Comparison of ENCODE assay signal across 8 cellular contexts in the genomic region with DNA sequence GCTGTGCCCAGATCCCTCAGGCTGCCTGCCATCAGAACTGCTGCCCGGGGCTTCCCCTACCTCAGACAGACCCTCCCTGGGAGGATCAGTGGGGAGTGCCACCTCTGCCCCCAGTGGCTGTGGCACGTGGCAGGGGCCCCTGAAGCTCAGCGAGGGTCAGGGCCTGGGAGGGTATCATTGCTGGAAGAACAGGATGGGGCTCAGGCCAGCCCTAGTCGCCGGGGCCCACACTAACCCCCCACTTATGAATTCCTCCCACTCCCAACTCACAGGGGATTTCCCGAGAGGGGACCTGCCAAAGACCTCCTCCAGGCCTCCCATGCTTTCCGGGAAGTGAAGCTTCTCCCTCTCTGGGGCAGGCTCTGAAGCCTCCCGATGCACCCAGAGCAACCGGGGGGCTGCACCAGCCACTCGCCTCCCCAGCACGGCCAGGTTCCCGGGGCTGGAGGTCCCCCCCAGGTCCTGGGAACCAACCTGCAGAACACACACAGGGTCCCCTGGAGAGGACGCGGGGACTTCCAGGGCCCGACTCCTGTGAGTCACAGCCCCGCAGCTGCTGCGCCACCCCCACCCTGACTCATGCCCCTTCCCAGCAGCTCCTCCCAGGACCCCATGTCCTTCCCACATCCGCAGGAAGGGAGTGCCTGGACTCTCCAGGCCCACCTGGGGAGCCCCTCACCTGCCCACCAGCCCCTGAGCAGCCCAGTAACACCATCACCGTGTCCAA. TPM values are rescaled to one million over a fixed set of nuclear protein-coding genes. Genes with fewer than 3 reads are reported as not detected.
DNase-seq lines count a peak whose midpoint lies in the region; ATAC-seq, FAIRE-seq and TF ChIP-seq lines count a peak whose summit lies in the region.

No MANE protein-coding gene starts in this region.

- H3K27ac ChIP-seq in endothelial cell of umbilical vein (ENCODE audit: insufficient read depth, low read depth, low read length) (peak overlapping the region; percentile 91), psoas muscle (peak overlapping the region; percentile 71)

- no peaks in the 10 kb centered on the region for H3K27me3 Mint-ChIP-seq in naive thymus-derived CD8-positive, alpha-beta T cell

- H3K9me3 ChIP-seq in endothelial cell of umbilical vein (replicated peaks; ENCODE audit: control insufficient read depth, insufficient read depth, low read length) (no peaks in the 10 kb centered on the region), psoas muscle (no peaks in the 10 kb centered on the region)

- no peaks in the 10 kb centered on the region for H3K79me2 ChIP-seq in endothelial cell of umbilical vein (ENCODE audit: control insufficient read depth, insufficient read depth, low read length)

- H3K4me3 Mint-ChIP-seq in naive thymus-derived CD8-positive, alpha-beta T cell = no peak overlapping the region

- 25 to 34% (median 25%) methylated on average over 16 to 19 of the region's 19 CpGs for WGBS in psoas muscle, 3 donors

- H3K9ac ChIP-seq in endothelial cell of umbilical vein (replicated peaks; ENCODE audit: extremely low read depth, insufficient read depth, low read length) = peak overlapping the region; percentile 20

- no peaks in the 10 kb centered on the region for H3K9me1 ChIP-seq in endothelial cell of umbilical vein (replicated peaks; ENCODE audit: control insufficient read depth, extremely low read depth, insufficient read depth, low read length)

- H3K27me3 ChIP-seq in endothelial cell of umbilical vein (ENCODE audit: control insufficient read depth in 2 of 2, insufficient read depth in 2 of 2, low read length in 2 of 2) = no peaks in the 10 kb centered on the region
- no peaks in the 10 kb centered on the region for H3K27me3 ChIP-seq in psoas muscle (ENCODE audit: insufficient read depth in 3 of 3, low read length in 2 of 3)

- in situ Hi-C loops in GM13976 (cut with MboI; ENCODE audit: low sequenced_read_pairs, unreplicated experiment) = no loop called here

- H3K4me1 Mint-ChIP-seq in naive thymus-derived CD8-positive, alpha-beta T cell = peaks cover 9 to 24% (median 16%) of the 10 kb centered on the region in 4 donors

- H3K36me3 Mint-ChIP-seq in naive thymus-derived CD8-positive, alpha-beta T cell = peaks cover 0 to 3% (median 0%) of the 10 kb centered on the region in 3 donors

- H3K27ac Mint-ChIP-seq in naive thymus-derived CD8-positive, alpha-beta T cell = peak overlapping the region in 1 of 10 donors; percentile 28

- TF ChIP-seq CTCF in GM13976 (IDR thresholded peaks at IDR 0.05; ENCODE audit: borderline replicate concordance, control extremely low read depth, extremely low read depth, insufficient read depth, missing control alignments) = no peak
- no peak for TF ChIP-seq CTCF in endothelial cell of umbilical vein (IDR thresholded peaks at IDR 0.05; ENCODE audit: extremely low read depth in 1 of 2, insufficient read depth in 1 of 2, low read depth in 1 of 2, low read length in 2 of 2)
- TF ChIP-seq CTCF in psoas muscle (IDR thresholded peaks at IDR 0.05) = no peak

- peak; percentile 24 for TF ChIP-seq POLR2A in endothelial cell of umbilical vein (IDR thresholded peaks at IDR 0.05; ENCODE audit: low read depth, low read length)

- BruUV-seq in endothelial cell of umbilical vein (replicated peaks; lab: Mats Ljungman, UMichigan) = no TSS peak

- H3K4me3 ChIP-seq in endothelial cell of umbilical vein (replicated peaks in 1 of 3; ENCODE audit: insufficient read depth in 1 of 3, low read depth in 1 of 3, low read length in 3 of 3) = no peak overlapping the region
- peak overlapping the region; percentile 9 for H3K4me3 ChIP-seq in psoas muscle

- CTCF ChIA-PET in endothelial cell of umbilical vein (lab: Charles Lee) = interaction anchor here (0.8 to 3.0 kb wide), 10 partner anchors 8 to 275 kb away, joined by 3 to 19 read pairs (median 4); partner anchors contain the start of genes ARFRP1, RTEL1, TPD52L2 and ZGPAT

- peak; percentile 91 for FAIRE-seq in endothelial cell of umbilical vein (lab: Jason Lieb, UNC)

- DNase-seq in GM13976 (ENCODE audit: low spot score) = peak; percentile 82
- peak; percentile 79 to 85 for DNase-seq in SW 1271 (lab: John Stamatoyannopoulos, UW)
- DNase-seq in endothelial cell of umbilical vein (ENCODE audit: low read depth, low spot score) = peak; percentile 90
- peak; percentile 83 to 85 for DNase-seq in psoas muscle
- DNase-seq in middle frontal gyrus (ENCODE audit: extremely low spot score, low spot score) = no peak
- DNase-seq in naive thymus-derived CD8-positive, alpha-beta T cell = no peak
- no peak for DNase-seq in AML-193 (lab: John Stamatoyannopoulos, UW)

- H3K36me3 ChIP-seq in endothelial cell of umbilical vein (ENCODE audit: control insufficient read depth in 2 of 2, extremely low read depth in 1 of 2, insufficient read depth in 2 of 2, low read length in 2 of 2) (no peaks in the 10 kb centered on the region), psoas muscle (ENCODE audit: insufficient read depth in 1 of 2, low read depth in 1 of 2) (peaks cover 7 to 30% of the 10 kb centered on the region in 2 donors)

- intact Hi-C loops in endothelial cell of umbilical vein (cut with micrococcal nuclease) = loop anchor here (1.0 to 5.0 kb wide), 3 partner anchors 12 to 40 kb away; partner anchors contain the start of genes LIME1, RTEL1 and SLC2A4RG
- intact Hi-C loops in psoas muscle (cut with DNase I) = no loop called here

- peak overlapping the region; percentile 23 for H3K4me2 ChIP-seq in endothelial cell of umbilical vein (ENCODE audit: insufficient read depth, low read length)

- no peaks in the 10 kb centered on the region for H3K9me3 Mint-ChIP-seq in naive thymus-derived CD8-positive, alpha-beta T cell

- no peaks in the 10 kb centered on the region for H4K20me1 ChIP-seq in endothelial cell of umbilical vein (replicated peaks; ENCODE audit: control insufficient read depth, extremely low read depth, insufficient read depth, low read length)

- ATAC-seq in psoas muscle (peak; percentile 47 to 65 (median 58)), GM18498 (IDR thresholded peaks at IDR 0.05; ENCODE audit: unreplicated experiment) (no peak)
- no peak for ATAC-seq in naive thymus-derived CD8-positive, alpha-beta T cell

- H3K4me1 ChIP-seq in endothelial cell of umbilical vein (ENCODE audit: control insufficient read depth, extremely low read depth, insufficient read depth, low read length) (peaks cover 35% of the 10 kb centered on the region), psoas muscle (peaks cover 36% of the 10 kb centered on the region)

- dilution Hi-C loops in endothelial cell of umbilical vein (cut with MboI; ENCODE audit: extremely low pct_ligation_motif_present, low sequenced_read_pairs) = no loop called here

- H2AFZ ChIP-seq in endothelial cell of umbilical vein (ENCODE audit: low read depth, low read length) = no peak overlapping the region

- POLR2A ChIA-PET in endothelial cell of umbilical vein (lab: Charles Lee) = interaction anchor here (1.0 to 1.5 kb wide), 2 partner anchors 9 to 33 kb away, joined by 3 to 8 read pairs; partner anchors contain the start of genes ARFRP1 and ZGPAT
- POLR2A ChIA-PET in naive thymus-derived CD8-positive, alpha-beta T cell (lab: Charles Lee) = interaction anchor here (1.0 to 4.4 kb wide), 6 partner anchors 8 to 174 kb away, joined by 3 to 28 read pairs (median 4); partner anchors contain the start of genes ARFRP1, LIME1, SLC2A4RG and ZGPAT

RNA-seq across cellular contexts. Expression of gene TNFRSF6B, which starts 2.5 kb away (rescaled TPM):
- 0.69 TPM in 1 of 2 replicates, not detected in the other for total RNA-seq in endothelial cell of umbilical vein
- 11.3 and 20.6 TPM in 2 replicates for polyA plus RNA-seq in endothelial cell of umbilical vein
- 3.6 and 9.3 TPM in 2 replicates for polyA plus RNA-seq in endothelial cell of umbilical vein (2011; cell fraction: cytosol; rRNA removed)
- not detected in 2 replicates for polyA plus RNA-seq in endothelial cell of umbilical vein (2011; cell fraction: nucleus; rRNA removed)
- 2.4 and 7.0 TPM in 2 replicates for polyA plus RNA-seq in endothelial cell of umbilical vein (2012)
- polyA minus RNA-seq in endothelial cell of umbilical vein = 0.34 and 2.6 TPM in 2 replicates
- polyA minus RNA-seq in endothelial cell of umbilical vein (2011; cell fraction: cytosol; rRNA and poly(A)+ RNA removed) = not detected
- polyA minus RNA-seq in endothelial cell of umbilical vein (2011; cell fraction: nucleus; rRNA and poly(A)+ RNA removed) = not detected in 2 replicates
- total RNA-seq in psoas muscle = 1 to 10 TPM in 3 of 4 donors, not detected in 1; 1.3 to 2.2 (median 1.6) TPM
- 10 to 100 TPM in 1 of 3 donors, 1 to 10 TPM in 1, under 1 TPM in 1; 0.56 to 16.1 (median 6.1) TPM for polyA plus RNA-seq in psoas muscle
- 1 to 10 TPM in 1 of 2 experiments, under 1 TPM in 1; 0.96 to 1.1 TPM for total RNA-seq in naive thymus-derived CD8-positive, alpha-beta T cell
- under 1 TPM in 2 of 3 donors, not detected in 1; 0.22 to 0.84 TPM for polyA plus RNA-seq in naive thymus-derived CD8-positive, alpha-beta T cell

RNA-seq across cellular contexts. Expression of gene ARFRP1, which starts 8.9 kb away (rescaled TPM):
- total RNA-seq in endothelial cell of umbilical vein (51.6 and 56.3 TPM in 2 replicates), psoas muscle (10 to 100 TPM; 22.9 to 38.9 (median 32.6) TPM)
- polyA plus RNA-seq in endothelial cell of umbilical vein (37.0 and 48.7 TPM in 2 replicates), psoas muscle (10 to 100 TPM; 31.7 to 74.0 (median 32.4) TPM)
- 41.4 and 44.3 TPM in 2 replicates for polyA plus RNA-seq in endothelial cell of umbilical vein (2011; cell fraction: cytosol; rRNA removed)
- 67.4 and 69.3 TPM in 2 replicates for polyA plus RNA-seq in endothelial cell of umbilical vein (2011; cell fraction: nucleus; rRNA removed)
- polyA plus RNA-seq in endothelial cell of umbilical vein (2012) = 27.5 and 41.6 TPM in 2 replicates
- 19.9 and 33.6 TPM in 2 replicates for polyA minus RNA-seq in endothelial cell of umbilical vein
- polyA minus RNA-seq in endothelial cell of umbilical vein (2011; cell fraction: cytosol; rRNA and poly(A)+ RNA removed) = 14.3 TPM
- polyA minus RNA-seq in endothelial cell of umbilical vein (2011; cell fraction: nucleus; rRNA and poly(A)+ RNA removed) = 25.8 and 29.8 TPM in 2 replicates
- total RNA-seq in naive thymus-derived CD8-positive, alpha-beta T cell = 100 to 1,000 TPM; 106 to 108 TPM
- 10 to 100 TPM; 60.1 to 92.1 (median 80.9) TPM for polyA plus RNA-seq in naive thymus-derived CD8-positive, alpha-beta T cell

RNA-seq across cellular contexts. Expression of gene ZGPAT, which starts 8.9 kb away (rescaled TPM):
- total RNA-seq in endothelial cell of umbilical vein = 29.3 and 31.7 TPM in 2 replicates
- polyA plus RNA-seq in endothelial cell of umbilical vein = 23.1 and 24.4 TPM in 2 replicates
- polyA plus RNA-seq in endothelial cell of umbilical vein (2011; cell fraction: cytosol; rRNA removed) = 17.1 and 21.5 TPM in 2 replicates
- 73.2 and 78.6 TPM in 2 replicates for polyA plus RNA-seq in endothelial cell of umbilical vein (2011; cell fraction: nucleus; rRNA removed)
- 17.7 and 23.6 TPM in 2 replicates for polyA plus RNA-seq in endothelial cell of umbilical vein (2012)
- polyA minus RNA-seq in endothelial cell of umbilical vein = 15.8 and 27.3 TPM in 2 replicates
- polyA minus RNA-seq in endothelial cell of umbilical vein (2011; cell fraction: cytosol; rRNA and poly(A)+ RNA removed) = 19.4 TPM
- polyA minus RNA-seq in endothelial cell of umbilical vein (2011; cell fraction: nucleus; rRNA and poly(A)+ RNA removed) = 9.3 and 16.8 TPM in 2 replicates
- total RNA-seq in psoas muscle = 10 to 100 TPM; 10.7 to 18.2 (median 14.9) TPM
- 10 to 100 TPM; 28.4 to 54.8 (median 43.6) TPM for polyA plus RNA-seq in psoas muscle
- 10 to 100 TPM; 52.6 to 53.9 TPM for total RNA-seq in naive thymus-derived CD8-positive, alpha-beta T cell
- 10 to 100 TPM; 42.3 to 73.8 (median 47.1) TPM for polyA plus RNA-seq in naive thymus-derived CD8-positive, alpha-beta T cell

RNA-seq across cellular contexts. Expression of gene LIME1, which starts 37.6 kb away (rescaled TPM):
- total RNA-seq in endothelial cell of umbilical vein = 11.5 and 12.2 TPM in 2 replicates
- 10.7 and 16.3 TPM in 2 replicates for polyA plus RNA-seq in endothelial cell of umbilical vein
- 1.0 and 2.9 TPM in 2 replicates for polyA plus RNA-seq in endothelial cell of umbilical vein (2011; cell fraction: cytosol; rRNA removed)
- polyA plus RNA-seq in endothelial cell of umbilical vein (2011; cell fraction: nucleus; rRNA removed) = 42.5 and 46.6 TPM in 2 replicates
- polyA plus RNA-seq in endothelial cell of umbilical vein (2012) = 4.2 and 5.4 TPM in 2 replicates
- 0.59 and 2.5 TPM in 2 replicates for polyA minus RNA-seq in endothelial cell of umbilical vein
- 3.2 TPM for polyA minus RNA-seq in endothelial cell of umbilical vein (2011; cell fraction: cytosol; rRNA and poly(A)+ RNA removed)
- 4.1 and 8.6 TPM in 2 replicates for polyA minus RNA-seq in endothelial cell of umbilical vein (2011; cell fraction: nucleus; rRNA and poly(A)+ RNA removed)
- total RNA-seq in psoas muscle = 1 to 10 TPM; 1.7 to 4.6 (median 2.6) TPM
- 1 to 10 TPM; 3.1 to 5.1 (median 4.4) TPM for polyA plus RNA-seq in psoas muscle
- 100 to 1,000 TPM in 1 of 2 experiments, 10 to 100 TPM in 1; 95.0 to 104 TPM for total RNA-seq in naive thymus-derived CD8-positive, alpha-beta T cell
- 100 to 1,000 TPM; 255 to 292 (median 282) TPM for polyA plus RNA-seq in naive thymus-derived CD8-positive, alpha-beta T cell

RNA-seq across cellular contexts. Expression of gene SLC2A4RG, which starts 40.7 kb away (rescaled TPM):
- total RNA-seq in endothelial cell of umbilical vein (69.3 and 69.4 TPM in 2 replicates), psoas muscle (10 to 100 TPM; 40.2 to 79.1 (median 54.7) TPM)
- polyA plus RNA-seq in endothelial cell of umbilical vein (41.7 and 66.5 TPM in 2 replicates), psoas muscle (10 to 100 TPM; 27.1 to 45.5 (median 43.7) TPM)
- polyA plus RNA-seq in endothelial cell of umbilical vein (2011; cell fraction: cytosol; rRNA removed) = 25.5 and 38.8 TPM in 2 replicates
- polyA plus RNA-seq in endothelial cell of umbilical vein (2011; cell fraction: nucleus; rRNA removed) = 76.9 and 100 TPM in 2 replicates
- 34.9 and 60.2 TPM in 2 replicates for polyA plus RNA-seq in endothelial cell of umbilical vein (2012)
- polyA minus RNA-seq in endothelial cell of umbilical vein = 13.1 and 22.9 TPM in 2 replicates
- 30.2 TPM for polyA minus RNA-seq in endothelial cell of umbilical vein (2011; cell fraction: cytosol; rRNA and poly(A)+ RNA removed)
- 8.3 and 20.7 TPM in 2 replicates for polyA minus RNA-seq in endothelial cell of umbilical vein (2011; cell fraction: nucleus; rRNA and poly(A)+ RNA removed)
- 100 to 1,000 TPM; 124 to 134 TPM for total RNA-seq in naive thymus-derived CD8-positive, alpha-beta T cell
- polyA plus RNA-seq in naive thymus-derived CD8-positive, alpha-beta T cell = 1 to 10 TPM; 3.8 to 4.8 (median 4.7) TPM

Comparison
In these comparisons a context has a peak if more than half of its experiments do, and no peak if none do; other contexts are left out.
1. DNase-seq: peak in GM13976 (single experiment), SW 1271 (2 of 2), endothelial cell of umbilical vein (single experiment) and psoas muscle (2 of 2); none in middle frontal gyrus (single experiment), naive thymus-derived CD8-positive, alpha-beta T cell (0 of 10) and AML-193 (0 of 2).
2. ATAC-seq: peak in psoas muscle (4 of 4); none in GM18498 (single experiment) and naive thymus-derived CD8-positive, alpha-beta T cell (0 of 2).